Comparison of ENCODE assay signal across 29 cellular contexts in genomic region chr7:155612658-155613057, GRCh38.
"Had no signal": no experiment of that assay in that cellular context is flagged by ENCODE, and none has a peak within 500 bp of the region (broad histone marks: within the 10 kb centered on the region; RNA-seq: fewer than 3 reads in every experiment).

No MANE protein-coding gene starts in this region.

- H3K9me3 ChIP-seq: stomach, suprapubic skin, testis, thoracic aorta, thyroid gland, tibial artery, tibial nerve, transverse colon, upper lobe of left lung, upper lobe of right lung, uterus, vagina had no signal

- H3K36me3 Mint-ChIP-seq: stimulated activated effector memory CD8-positive, alpha-beta T cell treated with anti-CD3 and anti-CD28 coated beads, Interleukin-12 subunit alpha, Interleukin-12 subunit beta, amount 100 ng/mL, for 72 hours had no signal

- H3K4me1 Mint-ChIP-seq: stimulated activated naive CD8-positive, alpha-beta T cell treated with anti-CD3 and anti-CD28 coated beads, Interleukin-15, amount 100 ng/mL, for 72 hours had no signal

- ATAC-seq: stimulated activated effector memory CD8-positive, alpha-beta T cell treated with anti-CD3 and anti-CD28 coated beads, Interleukin-12 subunit alpha, Interleukin-12 subunit beta, amount 100 ng/mL, for 72 hours; stimulated activated memory B cell treated with anti-CD40 and anti-IgM and Interleukin-4, amounts not matched to agents 10 μg/mL and 1 μg/mL and 100 μg/mL, for 72 hours; stimulated activated naive B cell treated with anti-CD40 and anti-IgM and Interleukin-4, amounts not matched to agents 10 μg/mL and 1 μg/mL and 100 μg/mL, for 72 hours; stimulated activated naive CD8-positive, alpha-beta T cell treated with anti-CD3 and anti-CD28 coated beads, Interleukin-15, amount 100 ng/mL, for 72 hours; stimulated activated naive CD8-positive, alpha-beta T cell treated with anti-CD3 and anti-CD28 coated beads, Interleukin-15, Interleukin-2, amounts not matched to agents 100 U/mL and 50 U/mL, for 24 hours had no signal

- H3K27me3 Mint-ChIP-seq: stimulated activated memory B cell treated with anti-CD40 and anti-IgM and Interleukin-4, amounts not matched to agents 10 μg/mL and 1 μg/mL and 100 μg/mL, for 72 hours had no signal

- FAIRE-seq: urothelium cell line had no signal

- H3K27ac ChIP-seq: stomach, suprapubic skin, testis, thoracic aorta, thyroid gland, tibial artery, tibial nerve, transverse colon, upper lobe of left lung, upper lobe of right lung, uterus, vagina had no signal

- H3K4me3 Mint-ChIP-seq: stimulated activated effector memory CD8-positive, alpha-beta T cell treated with anti-CD3 and anti-CD28 coated beads, Interleukin-12 subunit alpha, Interleukin-12 subunit beta, amount 100 ng/mL, for 72 hours; stimulated activated memory B cell treated with anti-CD40 and anti-IgM and Interleukin-4, amounts not matched to agents 10 μg/mL and 1 μg/mL and 100 μg/mL, for 72 hours; stimulated activated naive B cell treated with anti-CD40 and anti-IgM and Interleukin-4, amounts not matched to agents 10 μg/mL and 1 μg/mL and 100 μg/mL, for 72 hours; stimulated activated naive CD8-positive, alpha-beta T cell treated with anti-CD3 and anti-CD28 coated beads, Interleukin-15, amount 100 ng/mL, for 72 hours; stimulated activated naive CD8-positive, alpha-beta T cell treated with anti-CD3 and anti-CD28 coated beads, Interleukin-15, Interleukin-2, amounts not matched to agents 100 ng/mL and 50 ng/mL, for 24 hours; type B pancreatic cell had no signal

- DNase-seq: stimulated activated CD4-positive, alpha-beta T cell treated with anti-CD3 and anti-CD28 coated beads, Interleukin-2, amount 100 ng/mL, for 48 hours; stimulated activated CD4-positive, alpha-beta T cell treated with anti-CD3 and anti-CD28 coated beads, Interleukin-4, amount 100 ng/mL, for 1 hour; stimulated activated CD4-positive, alpha-beta T cell treated with anti-CD3 and anti-CD28 coated beads, Interleukin-4, amount 100 ng/mL, for 24 hours; stimulated activated CD4-positive, alpha-beta T cell treated with anti-CD3 and anti-CD28 coated beads, Interleukin-4, amount 100 ng/mL, for 4 hours; stimulated activated CD8-positive, alpha-beta memory T cell treated with anti-CD3 and anti-CD28 coated beads, Interleukin-4, amount 100 ng/mL, for 48 hours; stimulated activated naive B cell treated with anti-CD40 and anti-IgM and Interleukin-4, amounts not matched to agents 10 μg/mL and 1 μg/mL and 100 μg/mL, for 72 hours; stimulated activated naive CD4-positive, alpha-beta T cell; stimulated activated naive CD4-positive, alpha-beta T cell treated with Interleukin-2 at 50 U/mL for 16 hours; stimulated activated naive CD8-positive, alpha-beta T cell treated with anti-CD3 and anti-CD28 coated beads, Interleukin-15, amount 100 ng/mL, for 72 hours; stimulated activated naive CD8-positive, alpha-beta T cell treated with anti-CD3 and anti-CD28 coated beads, Interleukin-15, Interleukin-2, amounts not matched to agents 100 U/mL and 50 U/mL, for 24 hours; stomach; substantia nigra; testis; thyroid gland; tibial artery; transverse colon; trophoblast cell; upper lobe of left lung; upper lobe of right lung; uterus had no signal

- H3K4me1 ChIP-seq: stomach, suprapubic skin, testis, thyroid gland, tibial artery, tibial nerve, transverse colon, upper lobe of right lung, uterus, vagina had no signal

- H3K27ac Mint-ChIP-seq: stimulated activated effector memory CD8-positive, alpha-beta T cell treated with anti-CD3 and anti-CD28 coated beads, Interleukin-12 subunit alpha, Interleukin-12 subunit beta, amount 100 ng/mL, for 72 hours; stimulated activated memory B cell treated with anti-CD40 and anti-IgM and Interleukin-4, amounts not matched to agents 10 μg/mL and 1 μg/mL and 100 μg/mL, for 72 hours; stimulated activated naive B cell treated with anti-CD40 and anti-IgM and Interleukin-4, amounts not matched to agents 10 μg/mL and 1 μg/mL and 100 μg/mL, for 72 hours; stimulated activated naive CD8-positive, alpha-beta T cell treated with anti-CD3 and anti-CD28 coated beads, Interleukin-15, amount 100 ng/mL, for 72 hours; stimulated activated naive CD8-positive, alpha-beta T cell treated with anti-CD3 and anti-CD28 coated beads, Interleukin-15, Interleukin-2, amounts not matched to agents 100 ng/mL and 50 ng/mL, for 24 hours; type B pancreatic cell had no signal

- H3K36me3 ChIP-seq: stomach, suprapubic skin, thoracic aorta, thyroid gland, tibial artery, transverse colon, upper lobe of left lung, upper lobe of right lung, uterus, vagina had no signal

- H3K4me3 ChIP-seq: stomach, suprapubic skin, testis, thoracic aorta, thyroid gland, tibial artery, tibial nerve, transverse colon, upper lobe of left lung, upper lobe of right lung, uterus, vagina had no signal

- H3K9me3 Mint-ChIP-seq: stimulated activated effector memory CD8-positive, alpha-beta T cell treated with anti-CD3 and anti-CD28 coated beads, Interleukin-12 subunit alpha, Interleukin-12 subunit beta, amount 100 ng/mL, for 72 hours had no signal

- H3K27me3 ChIP-seq: suprapubic skin, testis, thyroid gland, tibial nerve, transverse colon, upper lobe of left lung, upper lobe of right lung, uterus, vagina had no signal
